In genomic region chr5:172906436-172906835, GRCh38 we compare ENCODE assay signal across 9 cellular contexts. TPM values are rescaled to one million over a fixed set of nuclear protein-coding genes. Genes with fewer than 3 reads are reported as not detected.
A peak's percentile ranks its signal among the peaks of the same experiment; 100 is the strongest.
DNase-seq lines count a peak whose midpoint lies in the region; ATAC-seq and TF ChIP-seq lines count a peak whose summit lies in the region.
"Had no signal": no experiment of that assay in that cellular context is flagged by ENCODE, and none has a peak within 500 bp of the region (broad histone marks: within the 10 kb centered on the region; RNA-seq: fewer than 3 reads in every experiment).

No MANE protein-coding gene starts in this region.

- DNase-seq in Panc1 (ENCODE audit: low read depth, low spot score), result no peak
- no peak for DNase-seq in glutamatergic neuron
- DNase-seq in UCSD-AML1 (lab: John Stamatoyannopoulos, UW; ENCODE audit: unreplicated experiment), result no peak
- no peak for DNase-seq in 8988T

- H3K9me3 ChIP-seq in BLaER1, result no peaks in the 10 kb centered on the region
- H3K9me3 ChIP-seq in Panc1 (ENCODE audit: control insufficient read depth, insufficient read depth, low read depth, low read length), result no peaks in the 10 kb centered on the region
- H3K9me3 ChIP-seq in mesodermal cell (ENCODE audit: control insufficient read depth, low read length), result no peaks in the 10 kb centered on the region

- peak overlapping the region; percentile 25 for H3K4me2 ChIP-seq in BLaER1

- no TSS peak for BruUV-seq in Panc1 (replicated peaks; lab: Mats Ljungman, UMichigan)

- intact Hi-C loops in Panc1 (cut with micrococcal nuclease; ENCODE audit: unreplicated experiment), result loop anchor here (10.0 kb wide), 2 partner anchors 132 to 192 kb away; partner anchors contain the start of gene DUSP1

- ATAC-seq in GM21447 (IDR thresholded peaks at IDR 0.05; ENCODE audit: unreplicated experiment) (peak; percentile 60), Panc1 (no peak), HG03460 (IDR thresholded peaks at IDR 0.05; ENCODE audit: unreplicated experiment) (no peak)
- ATAC-seq: HepG2 had no signal

- TF ChIP-seq CTCF in Panc1 (IDR thresholded peaks at IDR 0.05) (no peak), glutamatergic neuron (IDR thresholded peaks at IDR 0.05; ENCODE audit: partially characterized antibody, unreplicated experiment) (no peak)

- peaks cover 96% of the 10 kb centered on the region for H4K20me1 ChIP-seq in BLaER1

- POLR2A ChIA-PET in Panc1 (lab: Charles Lee), result no interaction called here

- no peak overlapping the region for H3K4me3 ChIP-seq in BLaER1
- H3K4me3 ChIP-seq in Panc1 (ENCODE audit: low read depth in 2 of 2, low read length in 2 of 2), result no peak overlapping the region
- H3K4me3 ChIP-seq in mesodermal cell (ENCODE audit: extremely low read depth, insufficient read depth, low read length, poor library complexity, severe bottlenecking), result no peak overlapping the region

- H3K4me1 Mint-ChIP-seq in glutamatergic neuron (ENCODE audit: low read depth, unreplicated experiment), result peaks cover 33% of the 10 kb centered on the region

- H3K4me1 ChIP-seq in BLaER1 (peaks cover 58% of the 10 kb centered on the region), Panc1 (ENCODE audit: control insufficient read depth, insufficient read depth, low read length) (peaks cover 66% of the 10 kb centered on the region), mesodermal cell (ENCODE audit: control insufficient read depth, insufficient read depth, low read length, poor library complexity, severe bottlenecking) (peaks cover 48% of the 10 kb centered on the region)

- 0 out of 2 replicates have a peak overlapping the region, but pooled peaks have one; percentile 47 for H3K9ac ChIP-seq in BLaER1

- in situ Hi-C loops in Panc1 (cut with HindIII; ENCODE audit: low pct_unique_long_range_greater_than_20kb, low sequenced_read_pairs), result no loop called here

- H3K36me3 Mint-ChIP-seq in glutamatergic neuron (ENCODE audit: unreplicated experiment), result peaks cover 5% of the 10 kb centered on the region

- peaks cover 8% of the 10 kb centered on the region for H3K9me3 Mint-ChIP-seq in glutamatergic neuron (ENCODE audit: unreplicated experiment)

- H3K27ac ChIP-seq in BLaER1 (peak overlapping the region; percentile 63), Panc1 (ENCODE audit: low read length) (peak overlapping the region; percentile 75), mesodermal cell (ENCODE audit: low read depth, low read length, severe bottlenecking) (peak overlapping the region; percentile 53)

- H3K27me3 Mint-ChIP-seq in glutamatergic neuron (ENCODE audit: unreplicated experiment), result peaks cover 11% of the 10 kb centered on the region

- WGBS in mesodermal cell (ENCODE audit: insufficient coverage in 2 of 2), 2 experiments, result 80 to 86% methylated on average over 5 to 6 of the region's 6 CpGs

- CTCF ChIA-PET in Panc1 (lab: Charles Lee), result no interaction called here

- H3K27me3 ChIP-seq in BLaER1, result no peaks in the 10 kb centered on the region
- H3K27me3 ChIP-seq in Panc1 (ENCODE audit: control insufficient read depth, insufficient read depth, low read length), result no peaks in the 10 kb centered on the region

- H3K36me3 ChIP-seq in BLaER1 (peaks cover 97% of the 10 kb centered on the region), Panc1 (ENCODE audit: control insufficient read depth, insufficient read depth, low read length) (no peaks in the 10 kb centered on the region), mesodermal cell (ENCODE audit: control insufficient read depth, insufficient read depth, low read length) (peaks cover 36% of the 10 kb centered on the region)

- H3K4me3 Mint-ChIP-seq in glutamatergic neuron (ENCODE audit: unreplicated experiment), result no peak overlapping the region

- no peak overlapping the region for H3K27ac Mint-ChIP-seq in glutamatergic neuron (ENCODE audit: unreplicated experiment)

RNA-seq across cellular contexts. Expression of gene RPL26L1, which starts 52.8 kb away (rescaled TPM):
- total RNA-seq in Panc1 (2021; ENCODE audit: unreplicated experiment), result 49.8 TPM
- 75.2 TPM for polyA plus RNA-seq in Panc1 (2012; ENCODE audit: insufficient read length)
- 88.8 TPM for polyA plus RNA-seq in mesodermal cell (2013, experiment 1 of 2)
- 99.2 TPM for polyA plus RNA-seq in mesodermal cell (2013, experiment 2 of 2)
- total RNA-seq in glutamatergic neuron (ENCODE audit: unreplicated experiment), result 50.6 TPM
